Comparison of ENCODE assay signal across 28 cellular contexts in the genomic region with DNA sequence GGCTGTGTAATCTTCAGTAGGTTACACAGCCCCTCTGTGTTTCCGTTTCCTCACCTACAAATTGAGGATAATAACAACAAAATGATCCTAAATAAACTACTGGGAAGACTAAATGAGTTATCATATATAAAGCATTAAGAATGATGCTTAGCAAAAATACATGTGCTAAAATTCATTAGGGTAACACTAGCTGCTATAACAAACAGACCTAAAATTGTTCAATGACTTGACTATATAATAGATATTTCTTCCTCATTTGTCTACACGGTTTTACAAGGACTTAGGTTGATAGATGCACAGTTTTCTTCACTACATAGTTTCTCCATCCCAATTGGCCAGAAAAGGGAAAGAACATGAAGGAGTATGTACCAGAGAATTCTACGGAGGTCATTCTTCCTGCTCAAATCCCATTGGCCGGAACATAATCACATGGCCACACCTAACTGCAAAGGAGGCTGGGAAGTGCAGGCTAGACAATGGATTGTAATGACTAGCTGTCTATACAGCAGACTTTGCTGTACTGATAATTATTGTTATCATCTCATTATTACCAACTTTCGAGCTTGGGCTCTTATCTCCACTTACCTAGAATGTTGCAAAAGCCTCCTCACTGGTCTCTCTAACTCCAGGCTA.
"Had no signal": no experiment of that assay in that cellular context is flagged by ENCODE, and none has a peak within 500 bp of the region (broad histone marks: within the 10 kb centered on the region; RNA-seq: fewer than 3 reads in every experiment).

No MANE protein-coding gene starts in this region.

- H3K27ac ChIP-seq: adrenal gland, cardiac muscle cell, coronary artery, dorsolateral prefrontal cortex, pancreas, right atrium auricular region, thoracic aorta, upper lobe of left lung, vagina had no signal

- H3K27me3 Mint-ChIP-seq: brain, naive B cell had no signal

- DNase-seq: activated CD4-positive, alpha-beta T cell treated with anti-CD3 and anti-CD28 coated beads for 4 hours; activated CD4-positive, alpha-beta T cell treated with anti-CD3 and anti-CD28 coated beads, Interleukin-2, amount 50 U/mL, for 4 hours; activated CD8-positive, alpha-beta memory T cell treated with anti-CD3 and anti-CD28 coated beads, Interleukin-2, amount 50 U/mL, for 4 hours; activated effector memory CD4-positive, alpha-beta T cell treated with anti-CD3 and anti-CD28 coated beads, Interleukin-2, amount 50 U/mL, for 16 hours; activated naive CD4-positive, alpha-beta T cell treated with anti-CD3 and anti-CD28 coated beads for 36 hours; activated naive CD8-positive, alpha-beta T cell treated with anti-CD3 and anti-CD28 coated beads for 36 hours; activated T-cell treated with anti-CD3 and anti-CD28 coated beads, Interleukin-2, amount 50 U/mL, for 1 hour; adrenal gland; aorta; cerebellar nuclear complex; dorsolateral prefrontal cortex; effector memory CD8-positive, alpha-beta T cell; erythroblast; head of caudate nucleus; naive B cell; nephron progenitor cell; pancreas; stimulated activated CD4-positive, alpha-beta T cell treated with anti-CD3 and anti-CD28 coated beads, Interleukin-2, amount 100 ng/mL, for 48 hours; stimulated activated naive CD4-positive, alpha-beta T cell treated with Interleukin-2 at 50 U/mL for 16 hours; upper lobe of left lung had no signal

- H3K4me1 ChIP-seq: right atrium auricular region, upper lobe of left lung, vagina had no signal

- H3K36me3 ChIP-seq: adrenal gland, cardiac muscle cell, pancreas, right atrium auricular region, thoracic aorta, upper lobe of left lung, vagina had no signal

- H3K4me3 Mint-ChIP-seq: activated naive CD4-positive, alpha-beta T cell treated with anti-CD3 and anti-CD28 coated beads for 36 hours; activated naive CD8-positive, alpha-beta T cell treated with anti-CD3 and anti-CD28 coated beads for 36 hours; activated T-helper 1 cell treated with anti-CD3 and anti-CD28 coated beads, Interleukin-12 subunit alpha, Interleukin-12 subunit beta, Interleukin-2, Interleukin-4 antibody, amounts not matched to agents 30 ng/mL and 10 ng/mL and 1 ng/mL, durations not matched to agents 14 hours and 24 hours and 36 hours; brain; effector memory CD8-positive, alpha-beta T cell; mesothelial cell of epicardium; naive B cell; nephron progenitor cell had no signal

- H3K27ac Mint-ChIP-seq: activated naive CD4-positive, alpha-beta T cell treated with anti-CD3 and anti-CD28 coated beads for 36 hours; activated naive CD8-positive, alpha-beta T cell treated with anti-CD3 and anti-CD28 coated beads for 36 hours; activated T-helper 1 cell treated with anti-CD3 and anti-CD28 coated beads, Interleukin-12 subunit alpha, Interleukin-12 subunit beta, Interleukin-2, Interleukin-4 antibody, amounts not matched to agents 30 ng/mL and 10 ng/mL and 1 ng/mL, durations not matched to agents 14 hours and 24 hours and 36 hours; effector memory CD8-positive, alpha-beta T cell; mesothelial cell of epicardium; naive B cell; nephron progenitor cell had no signal

- H3K4me1 Mint-ChIP-seq: activated naive CD8-positive, alpha-beta T cell treated with anti-CD3 and anti-CD28 coated beads for 36 hours had no signal

- H3K9me3 ChIP-seq: adrenal gland, pancreas, thoracic aorta had no signal

- ATAC-seq: effector memory CD8-positive, alpha-beta T cell had no signal

- H3K4me3 ChIP-seq: adrenal gland, cardiac muscle cell, coronary artery, dorsolateral prefrontal cortex, pancreas, right atrium auricular region, thoracic aorta, upper lobe of left lung, vagina had no signal

- H3K27me3 ChIP-seq: adrenal gland, cardiac muscle cell, dorsolateral prefrontal cortex, pancreas, right atrium auricular region, upper lobe of left lung, vagina had no signal
